ENCODE assay signal across 25 cellular contexts in genomic region chr6:16271415-16271814, GRCh38.
"Had no signal": no experiment of that assay in that cellular context is flagged by ENCODE, and none has a peak within 500 bp of the region (broad histone marks: within the 10 kb centered on the region; RNA-seq: fewer than 3 reads in every experiment).

No MANE protein-coding gene starts in this region.

- ATAC-seq: naive thymus-derived CD8-positive, alpha-beta T cell; natural killer cell treated with Interleukin-12 subunit alpha and Interleukin-12 subunit beta and Interleukin-15 and Interleukin-18, amount 100 ng/mL, for 72 hours; pancreas; right cardiac atrium; right lobe of liver; stimulated activated effector memory CD8-positive, alpha-beta T cell treated with anti-CD3 and anti-CD28 coated beads, Interleukin-12 subunit alpha, Interleukin-12 subunit beta, amount 100 ng/mL, for 72 hours; stimulated activated naive B cell treated with anti-CD40 and anti-IgM and Interleukin-4, amounts not matched to agents 10 μg/mL and 1 μg/mL and 100 μg/mL, for 72 hours had no signal

- H3K4me1 ChIP-seq: pancreas, prostate gland, right lobe of liver, thyroid gland, upper lobe of left lung, vagina had no signal

- H3K36me3 ChIP-seq: neutrophil, pancreas, prostate gland, right lobe of liver, sigmoid colon, thoracic aorta, thyroid gland, tibial nerve, upper lobe of left lung, vagina had no signal

- H3K27me3 ChIP-seq: neutrophil, pancreas, right lobe of liver, sigmoid colon, stomach, thyroid gland, tibial nerve, upper lobe of left lung, vagina had no signal

- H3K27ac ChIP-seq: neutrophil, pancreas, prostate gland, right lobe of liver, sigmoid colon, stomach, thoracic aorta, thyroid gland, tibial nerve, upper lobe of left lung, vagina had no signal

- DNase-seq: naive thymus-derived CD8-positive, alpha-beta T cell; nephron progenitor cell; nucleus accumbens; pancreas; right cardiac atrium; right lobe of liver; sigmoid colon; small intestine; stimulated activated CD4-positive, alpha-beta T cell treated with anti-CD3 and anti-CD28 coated beads, Interleukin-15, amount 100 ng/mL, for 24 hours; stimulated activated CD4-positive, alpha-beta T cell treated with anti-CD3 and anti-CD28 coated beads, Interleukin-2, amount 100 ng/mL, for 24 hours; stimulated activated CD4-positive, alpha-beta T cell treated with anti-CD3 and anti-CD28 coated beads, Interleukin-2, amount 100 ng/mL, for 48 hours; stimulated activated CD4-positive, alpha-beta T cell treated with anti-CD3 and anti-CD28 coated beads, Interleukin-4, amount 100 ng/mL, for 24 hours; stimulated activated naive B cell treated with anti-CD40 and anti-IgM and Interleukin-4, amounts not matched to agents 10 μg/mL and 1 μg/mL and 100 μg/mL, for 72 hours; stimulated activated naive CD4-positive, alpha-beta T cell treated with Interleukin-2 at 50 U/mL for 16 hours; stomach; thyroid gland; trophoblast cell; upper lobe of left lung had no signal

- H3K4me3 ChIP-seq: pancreas, prostate gland, right lobe of liver, sigmoid colon, stomach, thoracic aorta, thyroid gland, tibial nerve, upper lobe of left lung, vagina had no signal

- H3K9me3 ChIP-seq: neutrophil, pancreas, prostate gland, right lobe of liver, sigmoid colon, stomach, thoracic aorta, thyroid gland, tibial nerve, upper lobe of left lung, vagina had no signal
